ENCODE assay signal across 1 cellular context in genomic region chr7:142854505-142855400, GRCh38.
TF ChIP-seq lines count a peak whose summit lies in the region.

TSS of gene EPHB6 (plus strand) at chr7:142855076. CDS start at chr7:142863228, 8,152 bp downstream.

TF ChIP-seq in K562, 482 proteins besides CTCF, POLR2A, EP300 and RAD21 (continued from another document and continues in another):
- no peak for TF ChIP-seq ZNF318 (IDR thresholded peaks at IDR 0.05; ENCODE audit: borderline replicate concordance in 1 of 2, low read depth in 1 of 2)
- TF ChIP-seq ERF (CRISPR knock-in tag; IDR thresholded peaks at IDR 0.05) = no peak
- TF ChIP-seq TCF7L2 (IDR thresholded peaks at IDR 0.05; ENCODE audit: low read depth, low read length) = no peak
- TF ChIP-seq PREB (CRISPR knock-in tag; IDR thresholded peaks at IDR 0.05) = no peak
- TF ChIP-seq CUX1 (CRISPR knock-in tag; IDR thresholded peaks at IDR 0.05) = no peak
- TF ChIP-seq ZNF76 (CRISPR knock-in tag; IDR thresholded peaks at IDR 0.05; ENCODE audit: borderline replicate concordance) = 0 out of 2 replicates have a peak, but pooled peaks have one; percentile 52
- no peak for TF ChIP-seq ZBTB26 (CRISPR knock-in tag; IDR thresholded peaks at IDR 0.05)
- TF ChIP-seq KHSRP (IDR thresholded peaks at IDR 0.05) = no peak
- TF ChIP-seq KLF6 (CRISPR knock-in tag; IDR thresholded peaks at IDR 0.05; ENCODE audit: borderline replicate concordance) = no peak
- TF ChIP-seq NR2C2 (CRISPR knock-in tag; IDR thresholded peaks at IDR 0.05) = no peak
- no peak for TF ChIP-seq NR2C2 (tag; IDR thresholded peaks at IDR 0.05)
- no peak for TF ChIP-seq ZBTB17 (CRISPR knock-in tag; IDR thresholded peaks at IDR 0.05)
- peak; percentile 31 for TF ChIP-seq PCBP1 (IDR thresholded peaks at IDR 0.05; ENCODE audit: low read depth, low read length, poor library complexity, severe bottlenecking)
- TF ChIP-seq BDP1 (IDR thresholded peaks at IDR 0.05; ENCODE audit: insufficient read depth, insufficient read length) = no peak
- no peak for TF ChIP-seq PURB (CRISPR knock-in tag; IDR thresholded peaks at IDR 0.05; ENCODE audit: low read depth)
- TF ChIP-seq CREB1 (IDR thresholded peaks at IDR 0.05) = peak; percentile 63; the same call in 1 of the 2 replicates
- peak; percentile 35; the same call in 1 of the 2 replicates for TF ChIP-seq CREB1 (CRISPR knock-in tag; IDR thresholded peaks at IDR 0.05)
- peak; percentile 80 for TF ChIP-seq ARID4B (CRISPR knock-in tag; IDR thresholded peaks at IDR 0.05)
- no peak for TF ChIP-seq ZHX1 (conservative IDR thresholded peaks at IDR 0.05; ENCODE audit: low read length)
- TF ChIP-seq RFX7 (CRISPR knock-in tag; IDR thresholded peaks at IDR 0.05) = no peak
- no peak for TF ChIP-seq GATA2 (CRISPR knock-in tag; IDR thresholded peaks at IDR 0.05)
- TF ChIP-seq HMG20B (CRISPR knock-in tag; IDR thresholded peaks at IDR 0.05) = no peak
- TF ChIP-seq RBM25 (IDR thresholded peaks at IDR 0.05; ENCODE audit: low read depth, low read length, severe bottlenecking) = no peak
- no peak for TF ChIP-seq ZNF668 (CRISPR knock-in tag; IDR thresholded peaks at IDR 0.05)
- no peak for TF ChIP-seq CEBPB (tag; IDR thresholded peaks at IDR 0.05)
- no peak for TF ChIP-seq POLR2H (tag; IDR thresholded peaks at IDR 0.05; ENCODE audit: low read depth)
- 0 out of 2 replicates have a peak, but pooled peaks have one; percentile 42 for TF ChIP-seq KLF1 (tag; IDR thresholded peaks at IDR 0.05)
- 0 out of 2 replicates have a peak, but pooled peaks have one; percentile 26 for TF ChIP-seq SUPT5H (IDR thresholded peaks at IDR 0.05)
- TF ChIP-seq HMBOX1 (IDR thresholded peaks at IDR 0.05) = no peak
- no peak for TF ChIP-seq ZNF778 (CRISPR knock-in tag; IDR thresholded peaks at IDR 0.05)
- TF ChIP-seq SMARCB1 (IDR thresholded peaks at IDR 0.05; ENCODE audit: insufficient read length, low read depth) = no peak
- TF ChIP-seq BHLHE40 (IDR thresholded peaks at IDR 0.05; ENCODE audit: low read length) = no peak
- no peak for TF ChIP-seq RHOXF2B (CRISPR knock-in tag; conservative IDR thresholded peaks at IDR 0.05)
- TF ChIP-seq ETV5 (CRISPR knock-in tag; IDR thresholded peaks at IDR 0.05; ENCODE audit: low read depth) = no peak
- TF ChIP-seq MTA2 (IDR thresholded peaks at IDR 0.05; ENCODE audit: low read depth) = no peak
- TF ChIP-seq ZNF121 (CRISPR knock-in tag; conservative IDR thresholded peaks at IDR 0.05) = no peak
- TF ChIP-seq MTA1 (IDR thresholded peaks at IDR 0.05; ENCODE audit: borderline replicate concordance) = no peak
- no peak for TF ChIP-seq TAF9B (IDR thresholded peaks at IDR 0.05; ENCODE audit: partially characterized antibody)
